ENCODE assay signal across 2 cellular contexts in genomic region chr7:128920913-128921582, GRCh38.
TF ChIP-seq lines count a peak whose summit lies in the region.

No MANE protein-coding gene starts in this region.

TF ChIP-seq in SK-N-SH, 30 proteins besides CTCF, POLR2A, EP300 and RAD21:
- TF ChIP-seq TEAD4 (IDR thresholded peaks at IDR 0.05; ENCODE audit: borderline replicate concordance, insufficient read depth): no peak
- TF ChIP-seq RCOR1 (IDR thresholded peaks at IDR 0.05; ENCODE audit: low read length): no peak
- TF ChIP-seq TAF1 (IDR thresholded peaks at IDR 0.05; ENCODE audit: borderline replicate concordance, low read depth, low read length): no peak
- no peak for TF ChIP-seq GATA2 (CRISPR knock-in tag; IDR thresholded peaks at IDR 0.05)
- no peak for TF ChIP-seq POLR2AphosphoS5 (IDR thresholded peaks at IDR 0.05; ENCODE audit: low read depth, low read length)
- no peak for TF ChIP-seq TCF12 (IDR thresholded peaks at IDR 0.05)
- no peak for TF ChIP-seq SIN3A (IDR thresholded peaks at IDR 0.05; ENCODE audit: borderline replicate concordance, low read depth, low read length)
- TF ChIP-seq, protein P1, sequence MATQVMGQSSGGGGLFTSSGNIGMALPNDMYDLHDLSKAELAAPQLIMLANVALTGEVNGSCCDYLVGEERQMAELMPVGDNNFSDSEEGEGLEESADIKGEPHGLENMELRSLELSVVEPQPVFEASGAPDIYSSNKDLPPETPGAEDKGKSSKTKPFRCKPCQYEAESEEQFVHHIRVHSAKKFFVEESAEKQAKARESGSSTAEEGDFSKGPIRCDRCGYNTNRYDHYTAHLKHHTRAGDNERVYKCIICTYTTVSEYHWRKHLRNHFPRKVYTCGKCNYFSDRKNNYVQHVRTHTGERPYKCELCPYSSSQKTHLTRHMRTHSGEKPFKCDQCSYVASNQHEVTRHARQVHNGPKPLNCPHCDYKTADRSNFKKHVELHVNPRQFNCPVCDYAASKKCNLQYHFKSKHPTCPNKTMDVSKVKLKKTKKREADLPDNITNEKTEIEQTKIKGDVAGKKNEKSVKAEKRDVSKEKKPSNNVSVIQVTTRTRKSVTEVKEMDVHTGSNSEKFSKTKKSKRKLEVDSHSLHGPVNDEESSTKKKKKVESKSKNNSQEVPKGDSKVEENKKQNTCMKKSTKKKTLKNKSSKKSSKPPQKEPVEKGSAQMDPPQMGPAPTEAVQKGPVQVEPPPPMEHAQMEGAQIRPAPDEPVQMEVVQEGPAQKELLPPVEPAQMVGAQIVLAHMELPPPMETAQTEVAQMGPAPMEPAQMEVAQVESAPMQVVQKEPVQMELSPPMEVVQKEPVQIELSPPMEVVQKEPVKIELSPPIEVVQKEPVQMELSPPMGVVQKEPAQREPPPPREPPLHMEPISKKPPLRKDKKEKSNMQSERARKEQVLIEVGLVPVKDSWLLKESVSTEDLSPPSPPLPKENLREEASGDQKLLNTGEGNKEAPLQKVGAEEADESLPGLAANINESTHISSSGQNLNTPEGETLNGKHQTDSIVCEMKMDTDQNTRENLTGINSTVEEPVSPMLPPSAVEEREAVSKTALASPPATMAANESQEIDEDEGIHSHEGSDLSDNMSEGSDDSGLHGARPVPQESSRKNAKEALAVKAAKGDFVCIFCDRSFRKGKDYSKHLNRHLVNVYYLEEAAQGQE (IDR thresholded peaks at IDR 0.05; ENCODE audit: low read depth, low read length): no peak
- no peak for TF ChIP-seq RFX5 (IDR thresholded peaks at IDR 0.05; ENCODE audit: low read length)
- no peak for TF ChIP-seq SMC3 (IDR thresholded peaks at IDR 0.05; ENCODE audit: low read depth, low read length)
- TF ChIP-seq MXI1 (IDR thresholded peaks at IDR 0.05; ENCODE audit: low read depth, low read length): no peak
- no peak for TF ChIP-seq YY1 (IDR thresholded peaks at IDR 0.05; ENCODE audit: low read depth)
- TF ChIP-seq NFIC (IDR thresholded peaks at IDR 0.05; ENCODE audit: borderline replicate concordance): no peak

TF ChIP-seq in SK-N-SH treated with all-trans-retinoic acid at 6 μM for 48 hours, 23 proteins besides CTCF, POLR2A, EP300 and RAD21:
- TF ChIP-seq TCF4 (CRISPR knock-in tag; IDR thresholded peaks at IDR 0.05; ENCODE audit: borderline replicate concordance) (no peak), ZC3H10 (CRISPR knock-in tag; IDR thresholded peaks at IDR 0.05) (no peak), ESRRG (CRISPR knock-in tag; IDR thresholded peaks at IDR 0.05) (no peak), BACH2 (CRISPR knock-in tag; IDR thresholded peaks at IDR 0.05; ENCODE audit: borderline replicate concordance) (no peak), ARNTL (CRISPR knock-in tag; IDR thresholded peaks at IDR 0.05; ENCODE audit: borderline replicate concordance, low read depth) (no peak), GLIS3 (CRISPR knock-in tag; IDR thresholded peaks at IDR 0.05) (no peak), ZFP30 (CRISPR knock-in tag; IDR thresholded peaks at IDR 0.05) (no peak), PPARA (CRISPR knock-in tag; IDR thresholded peaks at IDR 0.05; ENCODE audit: borderline replicate concordance) (no peak), OSR1 (CRISPR knock-in tag; IDR thresholded peaks at IDR 0.05) (no peak), ZNF8 (CRISPR knock-in tag; IDR thresholded peaks at IDR 0.05) (no peak), CSDC2 (CRISPR knock-in tag; IDR thresholded peaks at IDR 0.05) (no peak), RARB (CRISPR knock-in tag; IDR thresholded peaks at IDR 0.05) (no peak), ZNF565 (CRISPR knock-in tag; conservative IDR thresholded peaks at IDR 0.05; ENCODE audit: low read depth) (no peak), ZFP3 (CRISPR knock-in tag; IDR thresholded peaks at IDR 0.05) (no peak)
- TF ChIP-seq, protein P2, sequence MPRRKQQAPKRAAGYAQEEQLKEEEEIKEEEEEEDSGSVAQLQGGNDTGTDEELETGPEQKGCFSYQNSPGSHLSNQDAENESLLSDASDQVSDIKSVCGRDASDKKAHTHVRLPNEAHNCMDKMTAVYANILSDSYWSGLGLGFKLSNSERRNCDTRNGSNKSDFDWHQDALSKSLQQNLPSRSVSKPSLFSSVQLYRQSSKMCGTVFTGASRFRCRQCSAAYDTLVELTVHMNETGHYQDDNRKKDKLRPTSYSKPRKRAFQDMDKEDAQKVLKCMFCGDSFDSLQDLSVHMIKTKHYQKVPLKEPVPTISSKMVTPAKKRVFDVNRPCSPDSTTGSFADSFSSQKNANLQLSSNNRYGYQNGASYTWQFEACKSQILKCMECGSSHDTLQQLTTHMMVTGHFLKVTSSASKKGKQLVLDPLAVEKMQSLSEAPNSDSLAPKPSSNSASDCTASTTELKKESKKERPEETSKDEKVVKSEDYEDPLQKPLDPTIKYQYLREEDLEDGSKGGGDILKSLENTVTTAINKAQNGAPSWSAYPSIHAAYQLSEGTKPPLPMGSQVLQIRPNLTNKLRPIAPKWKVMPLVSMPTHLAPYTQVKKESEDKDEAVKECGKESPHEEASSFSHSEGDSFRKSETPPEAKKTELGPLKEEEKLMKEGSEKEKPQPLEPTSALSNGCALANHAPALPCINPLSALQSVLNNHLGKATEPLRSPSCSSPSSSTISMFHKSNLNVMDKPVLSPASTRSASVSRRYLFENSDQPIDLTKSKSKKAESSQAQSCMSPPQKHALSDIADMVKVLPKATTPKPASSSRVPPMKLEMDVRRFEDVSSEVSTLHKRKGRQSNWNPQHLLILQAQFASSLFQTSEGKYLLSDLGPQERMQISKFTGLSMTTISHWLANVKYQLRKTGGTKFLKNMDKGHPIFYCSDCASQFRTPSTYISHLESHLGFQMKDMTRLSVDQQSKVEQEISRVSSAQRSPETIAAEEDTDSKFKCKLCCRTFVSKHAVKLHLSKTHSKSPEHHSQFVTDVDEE (CRISPR knock-in tag; IDR thresholded peaks at IDR 0.05): no peak
- TF ChIP-seq, protein P3, sequence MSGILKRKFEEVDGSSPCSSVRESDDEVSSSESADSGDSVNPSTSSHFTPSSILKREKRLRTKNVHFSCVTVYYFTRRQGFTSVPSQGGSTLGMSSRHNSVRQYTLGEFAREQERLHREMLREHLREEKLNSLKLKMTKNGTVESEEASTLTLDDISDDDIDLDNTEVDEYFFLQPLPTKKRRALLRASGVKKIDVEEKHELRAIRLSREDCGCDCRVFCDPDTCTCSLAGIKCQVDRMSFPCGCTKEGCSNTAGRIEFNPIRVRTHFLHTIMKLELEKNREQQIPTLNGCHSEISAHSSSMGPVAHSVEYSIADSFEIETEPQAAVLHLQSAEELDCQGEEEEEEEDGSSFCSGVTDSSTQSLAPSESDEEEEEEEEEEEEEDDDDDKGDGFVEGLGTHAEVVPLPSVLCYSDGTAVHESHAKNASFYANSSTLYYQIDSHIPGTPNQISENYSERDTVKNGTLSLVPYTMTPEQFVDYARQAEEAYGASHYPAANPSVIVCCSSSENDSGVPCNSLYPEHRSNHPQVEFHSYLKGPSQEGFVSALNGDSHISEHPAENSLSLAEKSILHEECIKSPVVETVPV (CRISPR knock-in tag; IDR thresholded peaks at IDR 0.05): no peak
- TF ChIP-seq, protein P4, sequence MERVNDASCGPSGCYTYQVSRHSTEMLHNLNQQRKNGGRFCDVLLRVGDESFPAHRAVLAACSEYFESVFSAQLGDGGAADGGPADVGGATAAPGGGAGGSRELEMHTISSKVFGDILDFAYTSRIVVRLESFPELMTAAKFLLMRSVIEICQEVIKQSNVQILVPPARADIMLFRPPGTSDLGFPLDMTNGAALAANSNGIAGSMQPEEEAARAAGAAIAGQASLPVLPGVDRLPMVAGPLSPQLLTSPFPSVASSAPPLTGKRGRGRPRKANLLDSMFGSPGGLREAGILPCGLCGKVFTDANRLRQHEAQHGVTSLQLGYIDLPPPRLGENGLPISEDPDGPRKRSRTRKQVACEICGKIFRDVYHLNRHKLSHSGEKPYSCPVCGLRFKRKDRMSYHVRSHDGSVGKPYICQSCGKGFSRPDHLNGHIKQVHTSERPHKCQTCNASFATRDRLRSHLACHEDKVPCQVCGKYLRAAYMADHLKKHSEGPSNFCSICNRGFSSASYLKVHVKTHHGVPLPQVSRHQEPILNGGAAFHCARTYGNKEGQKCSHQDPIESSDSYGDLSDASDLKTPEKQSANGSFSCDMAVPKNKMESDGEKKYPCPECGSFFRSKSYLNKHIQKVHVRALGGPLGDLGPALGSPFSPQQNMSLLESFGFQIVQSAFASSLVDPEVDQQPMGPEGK (CRISPR knock-in tag; IDR thresholded peaks at IDR 0.05; ENCODE audit: borderline replicate concordance): no peak
TF ChIP-seq in SK-N-SH treated with all-trans-retinoic acid at 6 μM for 48 hours: peak in this region for 0.
